Comparison of ENCODE assay signal across 21 cellular contexts in the genomic region with DNA sequence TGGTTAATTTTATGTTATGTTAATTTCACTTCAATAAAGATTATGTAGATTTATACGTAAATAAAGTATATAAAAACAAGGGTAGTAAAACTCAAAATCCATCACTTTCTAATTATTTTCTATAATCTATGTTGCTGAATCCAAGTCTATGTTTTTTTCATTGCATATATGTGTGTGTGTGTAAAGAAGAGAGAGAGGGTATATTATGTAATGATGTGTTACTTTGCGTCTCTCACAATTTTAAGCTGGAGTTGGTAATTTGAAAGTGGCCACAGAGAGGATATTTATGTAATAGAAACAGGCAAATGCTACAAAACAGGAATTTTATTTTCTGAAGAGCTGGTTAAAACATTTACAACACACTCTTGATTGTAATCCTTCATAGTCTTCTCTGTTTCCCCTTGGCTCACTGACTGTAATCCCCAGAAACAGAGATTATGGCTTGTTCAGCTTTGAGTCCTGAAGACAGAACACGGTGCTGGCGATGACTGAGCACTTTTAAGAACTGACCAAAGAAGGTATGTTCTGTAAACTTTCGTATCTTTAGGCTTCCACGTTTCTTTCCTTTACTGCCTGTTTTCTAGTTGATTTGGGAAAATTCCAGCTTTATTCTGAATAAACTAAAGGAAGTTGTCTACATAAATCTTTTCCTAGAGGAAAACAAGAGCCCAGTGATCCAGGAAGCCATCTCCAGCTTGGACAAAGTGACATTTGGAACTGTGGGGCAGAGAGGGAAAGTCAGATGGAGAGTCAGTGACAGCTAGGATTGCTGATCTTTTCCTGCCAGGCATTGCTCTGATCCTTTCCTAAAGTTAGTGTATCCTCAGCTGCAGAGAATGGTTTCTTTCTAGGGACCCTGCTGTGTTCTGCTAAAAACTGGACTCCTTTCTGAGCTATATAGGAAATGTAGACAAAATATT. TPM values are rescaled to one million over a fixed set of nuclear protein-coding genes. Genes with fewer than 3 reads are reported as not detected.
DNase-seq lines count a peak whose midpoint lies in the region; ATAC-seq lines count a peak whose summit lies in the region.
"Had no signal": no experiment of that assay in that cellular context is flagged by ENCODE, and none has a peak within 500 bp of the region (broad histone marks: within the 10 kb centered on the region; RNA-seq: fewer than 3 reads in every experiment).

No MANE protein-coding gene starts in this region.

- peak overlapping the region; percentile 71 to 93 for H3K27ac Mint-ChIP-seq in effector memory CD8-positive, alpha-beta T cell
- H3K27ac Mint-ChIP-seq in naive thymus-derived CD8-positive, alpha-beta T cell, result peak overlapping the region; percentile 50 to 92 (median 85)
- H3K27ac Mint-ChIP-seq: T-helper 2 cell treated with Interferon-gamma antibody and Interleukin-4, amounts not matched to agents 5 μg/mL and 100 μg/mL, for 36 hours had no signal

- no peaks in the 10 kb centered on the region for H3K27me3 Mint-ChIP-seq in effector memory CD8-positive, alpha-beta T cell
- H3K27me3 Mint-ChIP-seq in naive thymus-derived CD8-positive, alpha-beta T cell, result no peaks in the 10 kb centered on the region

- no peaks in the 10 kb centered on the region for H3K9me3 Mint-ChIP-seq in effector memory CD8-positive, alpha-beta T cell
- peaks cover 4 to 45% (median 16%) of the 10 kb centered on the region in 9 donors for H3K9me3 Mint-ChIP-seq in naive thymus-derived CD8-positive, alpha-beta T cell

- H3K4me1 Mint-ChIP-seq in effector memory CD8-positive, alpha-beta T cell (ENCODE audit: low read depth in 2 of 2), result peaks cover 44 to 71% of the 10 kb centered on the region in 2 donors
- H3K4me1 Mint-ChIP-seq in naive thymus-derived CD8-positive, alpha-beta T cell, result peaks cover 23 to 89% (median 73%) of the 10 kb centered on the region in 4 donors

- H3K4me3 Mint-ChIP-seq in effector memory CD8-positive, alpha-beta T cell, result peak overlapping the region in 1 of 2 donors; percentile 56
- H3K4me3 Mint-ChIP-seq in naive thymus-derived CD8-positive, alpha-beta T cell, result peak overlapping the region in 6 of 10 donors; percentile 1 to 59 (median 56)
- H3K4me3 Mint-ChIP-seq: T-helper 2 cell treated with Interferon-gamma antibody and Interleukin-4, amounts not matched to agents 5 μg/mL and 100 μg/mL, for 36 hours had no signal

- peak; percentile 8 for DNase-seq in NOMO-1 treated with DMSO at 0.1 percent for 48 hours (lab: John Stamatoyannopoulos, UW; ENCODE audit: unreplicated experiment)
- DNase-seq in NOMO-1 (lab: John Stamatoyannopoulos, UW; ENCODE audit: unreplicated experiment in 2 of 2), result no peak
- peak; percentile 80 for DNase-seq in OCI-M1 (lab: John Stamatoyannopoulos, UW)
- DNase-seq in effector memory CD8-positive, alpha-beta T cell, result no peak
- no peak for DNase-seq in naive thymus-derived CD8-positive, alpha-beta T cell
- DNase-seq in NCI-H128 (lab: John Stamatoyannopoulos, UW; ENCODE audit: unreplicated experiment), result no peak
- DNase-seq in activated CD8-positive, alpha-beta memory T cell treated with anti-CD3 and anti-CD28 coated beads, Interleukin-2, amount 50 U/mL, for 48 hours, result no peak
- DNase-seq: activated CD4-positive, alpha-beta T cell treated with anti-CD3 and anti-CD28 coated beads for 48 hours; anterior cingulate cortex; effector memory CD4-positive, alpha-beta T cell; left colon; NCI-H1930; NCI-H510A treated with DMSO at 0.1 percent for 48 hours; SIG-M5; stimulated activated CD4-positive, alpha-beta T cell treated with anti-CD3 and anti-CD28 coated beads, Interleukin-12 subunit alpha, Interleukin-12 subunit beta, amount 100 ng/mL, for 4 hours; stimulated activated naive CD4-positive, alpha-beta T cell treated with Interleukin-2 at 50 U/mL for 16 hours; upper lobe of left lung had no signal

- H3K36me3 Mint-ChIP-seq in effector memory CD8-positive, alpha-beta T cell (ENCODE audit: insufficient read depth), result peaks cover 23% of the 10 kb centered on the region
- peaks cover 24 to 77% (median 63%) of the 10 kb centered on the region in 3 donors for H3K36me3 Mint-ChIP-seq in naive thymus-derived CD8-positive, alpha-beta T cell

- no peak for ATAC-seq in effector memory CD8-positive, alpha-beta T cell (replicated peaks)
- no peak for ATAC-seq in naive thymus-derived CD8-positive, alpha-beta T cell
- no peak for ATAC-seq in HG02973 (IDR thresholded peaks at IDR 0.05; ENCODE audit: unreplicated experiment)
- ATAC-seq: left colon had no signal

- POLR2A ChIA-PET in naive thymus-derived CD8-positive, alpha-beta T cell (lab: Charles Lee), result interaction anchor here (0.7 to 1.4 kb wide), 3 partner anchors 9 to 17 kb away, joined by 3 read pairs; no protein-coding TSS in a partner anchor

RNA-seq across cellular contexts. Expression of a gene that starts 43.5 kb away (rescaled TPM):
- total RNA-seq in naive thymus-derived CD8-positive, alpha-beta T cell, result not detected
- not detected for polyA plus RNA-seq in naive thymus-derived CD8-positive, alpha-beta T cell
- total RNA-seq: myocyte had no signal

RNA-seq across cellular contexts. Expression of a gene that starts 45.1 kb away (rescaled TPM):
- 10 to 100 TPM; 27.5 to 30.1 TPM for total RNA-seq in naive thymus-derived CD8-positive, alpha-beta T cell
- polyA plus RNA-seq in naive thymus-derived CD8-positive, alpha-beta T cell, result 10 to 100 TPM; 16.2 to 23.6 (median 16.5) TPM

RNA-seq across cellular contexts. Expression of a gene that starts 54.6 kb away (rescaled TPM):
- not detected for total RNA-seq in naive thymus-derived CD8-positive, alpha-beta T cell
- not detected for polyA plus RNA-seq in naive thymus-derived CD8-positive, alpha-beta T cell
- total RNA-seq: left colon, myocyte, prostate gland, upper lobe of left lung had no signal

Comparison
In these comparisons a context has a peak if more than half of its experiments do, and no peak if none do; other contexts are left out.
1. DNase-seq: peak in NOMO-1 treated with DMSO at 0.1 percent for 48 hours (single experiment) and OCI-M1 (single experiment); none in NOMO-1 (0 of 2), effector memory CD8-positive, alpha-beta T cell (0 of 3), naive thymus-derived CD8-positive, alpha-beta T cell (0 of 10), NCI-H128 (single experiment) and activated CD8-positive, alpha-beta memory T cell treated with anti-CD3 and anti-CD28 coated beads, Interleukin-2, amount 50 U/mL, for 48 hours (single experiment).